ENCODE assay signal across 26 cellular contexts in the genomic region with DNA sequence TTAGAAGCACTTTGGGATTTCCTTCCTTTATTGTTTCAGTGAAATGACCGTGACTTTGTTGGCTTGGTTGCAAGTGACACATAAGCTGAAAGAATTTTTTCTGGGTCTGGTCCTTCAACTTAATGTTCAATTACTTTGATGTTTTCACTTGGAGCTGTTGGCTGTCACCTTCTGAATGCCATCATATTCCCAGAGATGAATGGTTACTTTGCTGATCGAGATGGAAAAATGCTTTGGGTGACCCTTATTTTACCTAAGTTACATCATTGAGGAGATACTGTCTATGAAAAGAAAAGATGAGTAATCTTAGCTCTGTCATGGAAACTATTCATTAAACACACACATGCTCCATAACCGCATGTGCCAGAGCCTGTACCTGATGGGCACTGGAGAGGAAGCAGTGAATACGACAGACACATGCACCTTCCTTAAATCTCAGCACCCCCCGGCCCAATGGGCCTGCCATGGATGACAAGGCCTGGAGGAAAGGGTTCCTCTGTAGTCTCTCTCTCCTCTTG.
"Had no signal": no experiment of that assay in that cellular context is flagged by ENCODE, and none has a peak within 500 bp of the region (broad histone marks: within the 10 kb centered on the region; RNA-seq: fewer than 3 reads in every experiment).

No MANE protein-coding gene starts in this region.

- H3K9me3 ChIP-seq: ascending aorta, esophagus squamous epithelium, gastroesophageal sphincter, left lung, lower lobe of right lung, mucosa of descending colon, right atrium auricular region, tibial nerve had no signal

- DNase-seq: activated CD4-positive, alpha-beta T cell treated with anti-CD3 and anti-CD28 coated beads for 4 hours; activated CD4-positive, alpha-beta T cell treated with anti-CD3 and anti-CD28 coated beads, Interleukin-2, amount 50 U/mL, for 4 hours; activated CD8-positive, alpha-beta memory T cell treated with anti-CD3 and anti-CD28 coated beads for 24 hours; activated effector memory CD4-positive, alpha-beta T cell treated with anti-CD3 and anti-CD28 coated beads, Interleukin-2, amount 50 U/mL, for 16 hours; activated naive CD4-positive, alpha-beta T cell treated with anti-CD3 and anti-CD28 coated beads, Interleukin-2, amount 10 ng/mL, durations not matched to agents 7 days and 5 days; activated naive CD8-positive, alpha-beta T cell treated with anti-CD3 and anti-CD28 coated beads, Interleukin-2, amount 10 ng/mL, durations not matched to agents 7 days and 5 days; activated T-cell treated with anti-CD3 and anti-CD28 coated beads, Interleukin-2, amount 50 U/mL, for 1 hour; brain microvascular endothelial cell; caudate nucleus; cortex of kidney; esophagus squamous epithelium; head of caudate nucleus; hippocampal formation; left lung; lower lobe of right lung; mucosa of descending colon; stimulated activated CD4-positive, alpha-beta T cell treated with anti-CD3 and anti-CD28 coated beads, Interleukin-15, amount 100 ng/mL, for 24 hours; stimulated activated CD4-positive, alpha-beta T cell treated with anti-CD3 and anti-CD28 coated beads, Interleukin-2, amount 100 ng/mL, for 24 hours; stimulated activated naive B cell treated with anti-CD40 and anti-IgM and Interleukin-4, amounts not matched to agents 10 μg/mL and 1 μg/mL and 100 μg/mL, for 72 hours; T-helper 1 cell had no signal

- H3K27me3 ChIP-seq: ascending aorta, brain microvascular endothelial cell, esophagus squamous epithelium, gastroesophageal sphincter, left lung, right atrium auricular region, tibial nerve had no signal

- H3K4me1 ChIP-seq: ascending aorta, esophagus squamous epithelium, gastroesophageal sphincter, left lung, lower lobe of right lung, right atrium auricular region, tibial nerve had no signal

- H3K4me3 ChIP-seq: ascending aorta, esophagus squamous epithelium, gastroesophageal sphincter, left lung, lower lobe of right lung, mucosa of descending colon, right atrium auricular region, tibial nerve had no signal

- H3K36me3 ChIP-seq: ascending aorta, brain microvascular endothelial cell, esophagus squamous epithelium, gastroesophageal sphincter, left lung, lower lobe of right lung, right atrium auricular region, tibial nerve had no signal

- ATAC-seq: gastroesophageal sphincter; left lung; lower lobe of right lung; mucosa of descending colon; natural killer cell treated with Interleukin-12 subunit alpha and Interleukin-12 subunit beta and Interleukin-15 and Interleukin-18, amount 100 ng/mL, for 72 hours; stimulated activated naive B cell treated with anti-CD40 and anti-IgM and Interleukin-4, amounts not matched to agents 10 μg/mL and 1 μg/mL and 100 μg/mL, for 72 hours had no signal

- H3K27ac ChIP-seq: ascending aorta, brain microvascular endothelial cell, esophagus squamous epithelium, gastroesophageal sphincter, left lung, lower lobe of right lung, right atrium auricular region, tibial nerve, VCaP had no signal
